Comparison of ENCODE assay signal across 25 cellular contexts in genomic region chr21:42385619-42386018, GRCh38. TPM values are rescaled to one million over a fixed set of nuclear protein-coding genes. Genes with fewer than 3 reads are reported as not detected.
"Had no signal": no experiment of that assay in that cellular context is flagged by ENCODE, and none has a peak within 500 bp of the region (broad histone marks: within the 10 kb centered on the region; RNA-seq: fewer than 3 reads in every experiment).

No MANE protein-coding gene starts in this region.

- H3K27me3 ChIP-seq: body of pancreas, left lung, uterus had no signal

- ATAC-seq: activated CD8-positive, alpha-beta T cell treated with anti-CD3 and anti-CD28 coated beads for 36 hours; body of pancreas; natural killer cell treated with Interleukin-12 subunit alpha and Interleukin-12 subunit beta and Interleukin-15 and Interleukin-18, amount 100 ng/mL, for 72 hours; right cardiac atrium; T-cell had no signal

- H3K4me1 ChIP-seq: esophagus squamous epithelium, prostate gland, uterus had no signal

- H3K27ac ChIP-seq: body of pancreas, coronary artery, esophagus squamous epithelium, prostate gland, uterus had no signal

- H3K4me3 Mint-ChIP-seq: activated CD8-positive, alpha-beta T cell treated with anti-CD3 and anti-CD28 coated beads for 36 hours; activated naive CD8-positive, alpha-beta T cell treated with anti-CD3 and anti-CD28 coated beads for 36 hours; natural killer cell treated with Interleukin-12 subunit alpha and Interleukin-12 subunit beta and Interleukin-15 and Interleukin-18, amount 100 ng/mL, for 72 hours had no signal

- FAIRE-seq: endothelial cell of umbilical vein, keratinocyte had no signal

- H3K27ac Mint-ChIP-seq: natural killer cell treated with Interleukin-12 subunit alpha and Interleukin-12 subunit beta and Interleukin-15 and Interleukin-18, amount 100 ng/mL, for 72 hours had no signal

- H3K36me3 ChIP-seq: esophagus squamous epithelium, left lung, prostate gland, uterus had no signal

- H3K9me3 ChIP-seq: body of pancreas, esophagus squamous epithelium, mucosa of descending colon, prostate gland had no signal

- H3K4me3 ChIP-seq: body of pancreas, coronary artery, esophagus squamous epithelium, left lung, mucosa of descending colon, prostate gland, uterus had no signal

- H3K27me3 Mint-ChIP-seq: activated CD8-positive, alpha-beta T cell treated with anti-CD3 and anti-CD28 coated beads for 36 hours; activated naive CD8-positive, alpha-beta T cell treated with anti-CD3 and anti-CD28 coated beads for 36 hours; T-cell had no signal

- DNase-seq: activated CD4-positive, alpha-beta T cell treated with anti-CD3 and anti-CD28 coated beads for 4 hours; activated CD8-positive, alpha-beta T cell treated with anti-CD3 and anti-CD28 coated beads for 36 hours; activated gamma-delta T cell; activated naive CD8-positive, alpha-beta T cell treated with anti-CD3 and anti-CD28 coated beads for 36 hours; activated T-cell treated with anti-CD3 and anti-CD28 coated beads, Interleukin-2, amount 50 U/mL, for 48 hours; amygdala; central memory CD4-positive, alpha-beta T cell; effector CD8-positive, alpha-beta T cell; esophagus squamous epithelium; hippocampal formation; occipital lobe; right cardiac atrium; stimulated activated CD4-positive, alpha-beta T cell treated with anti-CD3 and anti-CD28 coated beads, Interleukin-1b, Interleukin-23, amount 100 ng/mL, for 48 hours; T-cell; uterus had no signal

RNA-seq across cellular contexts. Expression of gene TMPRSS3, which starts 10.2 kb away (rescaled TPM):
- total RNA-seq: endothelial cell of umbilical vein, fibroblast of villous mesenchyme, glomerular endothelial cell, occipital lobe, right cardiac atrium had no signal
- polyA plus RNA-seq: endothelial cell of umbilical vein, keratinocyte, right cardiac atrium had no signal

RNA-seq across cellular contexts. Expression of gene UBASH3A, which starts 18.1 kb away (rescaled TPM):
- total RNA-seq: endothelial cell of umbilical vein, fibroblast of villous mesenchyme, glomerular endothelial cell, occipital lobe had no signal
- polyA plus RNA-seq: endothelial cell of umbilical vein, keratinocyte had no signal

RNA-seq across cellular contexts. Expression of gene TFF1, which starts 19.3 kb away (rescaled TPM):
- total RNA-seq: activated naive CD8-positive, alpha-beta T cell treated with anti-CD3 and anti-CD28 coated beads for 36 hours; endothelial cell of umbilical vein; esophagus squamous epithelium; fibroblast of villous mesenchyme; glomerular endothelial cell; left lung; natural killer cell treated with Interleukin-12 subunit alpha and Interleukin-12 subunit beta and Interleukin-15 and Interleukin-18, amount 100 ng/mL, for 72 hours; occipital lobe; right cardiac atrium; uterus had no signal
- polyA plus RNA-seq: endothelial cell of umbilical vein, keratinocyte, right cardiac atrium had no signal

RNA-seq across cellular contexts. Expression of gene TFF2, which starts 34.8 kb away (rescaled TPM):
- total RNA-seq: activated CD8-positive, alpha-beta T cell treated with anti-CD3 and anti-CD28 coated beads for 36 hours; activated naive CD8-positive, alpha-beta T cell treated with anti-CD3 and anti-CD28 coated beads for 36 hours; endothelial cell of umbilical vein; fibroblast of villous mesenchyme; glomerular endothelial cell; left lung; natural killer cell treated with Interleukin-12 subunit alpha and Interleukin-12 subunit beta and Interleukin-15 and Interleukin-18, amount 100 ng/mL, for 72 hours; occipital lobe; prostate gland; right cardiac atrium; uterus had no signal
- polyA plus RNA-seq: endothelial cell of umbilical vein, keratinocyte, right cardiac atrium had no signal
